Comparison of ENCODE assay signal across 12 cellular contexts in genomic region chr1:113768916-113769598, GRCh38. TPM values are rescaled to one million over a fixed set of nuclear protein-coding genes. Genes with fewer than 3 reads are reported as not detected.
A peak's percentile ranks its signal among the peaks of the same experiment; 100 is the strongest.
DNase-seq lines count a peak whose midpoint lies in the region; ATAC-seq and TF ChIP-seq lines count a peak whose summit lies in the region.
"Had no signal": no experiment of that assay in that cellular context is flagged by ENCODE, and none has a peak within 500 bp of the region (broad histone marks: within the 10 kb centered on the region; RNA-seq: fewer than 3 reads in every experiment).

No MANE protein-coding gene starts in this region.

- TF ChIP-seq CTCF in right atrium auricular region (IDR thresholded peaks at IDR 0.05), result no peak

- CTCF ChIA-PET in activated naive CD4-positive, alpha-beta T cell treated with anti-CD3 and anti-CD28 coated beads for 36 hours (lab: Charles Lee), result interaction anchor here (1.1 to 1.3 kb wide), 2 partner anchors 13 to 26 kb away, joined by 3 read pairs; no protein-coding TSS in a partner anchor

- ATAC-seq in effector memory CD8-positive, alpha-beta T cell (replicated peaks), result no peak
- no peak for ATAC-seq in stimulated activated memory B cell treated with anti-CD40 and anti-IgM and Interleukin-4, amounts not matched to agents 10 μg/mL and 1 μg/mL and 100 μg/mL, for 72 hours
- ATAC-seq in HG03571 (IDR thresholded peaks at IDR 0.05; ENCODE audit: unreplicated experiment), result no peak
- ATAC-seq: activated naive CD4-positive, alpha-beta T cell treated with anti-CD3 and anti-CD28 coated beads, Interleukin-2, amount 50 U/mL, for 72 hours had no signal

- no peak overlapping the region for H3K4me3 ChIP-seq in right atrium auricular region

- no peak overlapping the region for H3K27ac Mint-ChIP-seq in activated naive CD4-positive, alpha-beta T cell treated with anti-CD3 and anti-CD28 coated beads for 36 hours
- H3K27ac Mint-ChIP-seq in effector memory CD8-positive, alpha-beta T cell, result peak overlapping the region; percentile 5 to 64
- peak overlapping the region; percentile 40 for H3K27ac Mint-ChIP-seq in stimulated activated memory B cell treated with anti-CD40 and anti-IgM and Interleukin-4, amounts not matched to agents 10 μg/mL and 1 μg/mL and 100 μg/mL, for 72 hours

- H3K9me3 ChIP-seq in right atrium auricular region, result no peaks in the 10 kb centered on the region

- H3K27ac ChIP-seq in right atrium auricular region, result no peak overlapping the region
- H3K27ac ChIP-seq: HL-60 had no signal

- H3K9me3 Mint-ChIP-seq in activated naive CD4-positive, alpha-beta T cell treated with anti-CD3 and anti-CD28 coated beads for 36 hours, result no peaks in the 10 kb centered on the region
- no peaks in the 10 kb centered on the region for H3K9me3 Mint-ChIP-seq in effector memory CD8-positive, alpha-beta T cell
- no peaks in the 10 kb centered on the region for H3K9me3 Mint-ChIP-seq in stimulated activated memory B cell treated with anti-CD40 and anti-IgM and Interleukin-4, amounts not matched to agents 10 μg/mL and 1 μg/mL and 100 μg/mL, for 72 hours
- H3K9me3 Mint-ChIP-seq: activated naive CD4-positive, alpha-beta T cell treated with anti-CD3 and anti-CD28 coated beads, Interleukin-2, amount 50 U/mL, for 72 hours had no signal

- peak overlapping the region; percentile 3 for H3K4me3 Mint-ChIP-seq in activated naive CD4-positive, alpha-beta T cell treated with anti-CD3 and anti-CD28 coated beads for 36 hours
- H3K4me3 Mint-ChIP-seq in effector memory CD8-positive, alpha-beta T cell, result peak overlapping the region in 1 of 2 donors; percentile 16
- H3K4me3 Mint-ChIP-seq in stimulated activated memory B cell treated with anti-CD40 and anti-IgM and Interleukin-4, amounts not matched to agents 10 μg/mL and 1 μg/mL and 100 μg/mL, for 72 hours, result no peak overlapping the region

- H3K27me3 ChIP-seq in right atrium auricular region, result no peaks in the 10 kb centered on the region

- no peaks in the 10 kb centered on the region for H3K4me1 ChIP-seq in right atrium auricular region

- intact Hi-C loops in activated naive CD4-positive, alpha-beta T cell treated with anti-CD3 and anti-CD28 coated beads for 36 hours (cut with micrococcal nuclease), result no loop called here

- H3K36me3 ChIP-seq in right atrium auricular region, result peaks cover 24% of the 10 kb centered on the region

- H3K36me3 Mint-ChIP-seq in activated naive CD4-positive, alpha-beta T cell treated with anti-CD3 and anti-CD28 coated beads for 36 hours (ENCODE audit: low read depth), result peaks cover 16% of the 10 kb centered on the region
- peaks cover 45% of the 10 kb centered on the region for H3K36me3 Mint-ChIP-seq in effector memory CD8-positive, alpha-beta T cell (ENCODE audit: insufficient read depth)
- peaks cover 50% of the 10 kb centered on the region for H3K36me3 Mint-ChIP-seq in stimulated activated memory B cell treated with anti-CD40 and anti-IgM and Interleukin-4, amounts not matched to agents 10 μg/mL and 1 μg/mL and 100 μg/mL, for 72 hours

- H3K4me1 Mint-ChIP-seq in activated naive CD4-positive, alpha-beta T cell treated with anti-CD3 and anti-CD28 coated beads for 36 hours (ENCODE audit: low read depth), result peaks cover 32% of the 10 kb centered on the region
- peaks cover 12 to 18% of the 10 kb centered on the region in 2 donors for H3K4me1 Mint-ChIP-seq in effector memory CD8-positive, alpha-beta T cell (ENCODE audit: low read depth in 2 of 2)
- H3K4me1 Mint-ChIP-seq in stimulated activated memory B cell treated with anti-CD40 and anti-IgM and Interleukin-4, amounts not matched to agents 10 μg/mL and 1 μg/mL and 100 μg/mL, for 72 hours, result peaks cover 26% of the 10 kb centered on the region

- DNase-seq in activated naive CD4-positive, alpha-beta T cell treated with anti-CD3 and anti-CD28 coated beads for 36 hours, result no peak
- no peak for DNase-seq in activated naive CD4-positive, alpha-beta T cell treated with Interleukin-2 at 50 U/mL for 16 hours
- peak; percentile 88 for DNase-seq in NCI-H82 treated with DMSO at 0.1 percent for 48 hours (lab: John Stamatoyannopoulos, UW; ENCODE audit: unreplicated experiment)
- DNase-seq in effector memory CD8-positive, alpha-beta T cell, result no peak
- no peak for DNase-seq in activated CD4-positive, CD25-positive, alpha-beta regulatory T cell (lab: John Stamatoyannopoulos, UW)
- DNase-seq in right atrium auricular region (ENCODE audit: low spot score), result no peak
- DNase-seq: activated CD4-positive, alpha-beta T cell treated with anti-CD3 and anti-CD28 coated beads, Interleukin-2, amount 50 U/mL, for 4 hours; mesendoderm had no signal

- H3K27me3 Mint-ChIP-seq in activated naive CD4-positive, alpha-beta T cell treated with anti-CD3 and anti-CD28 coated beads for 36 hours (ENCODE audit: low read depth), result no peaks in the 10 kb centered on the region
- no peaks in the 10 kb centered on the region for H3K27me3 Mint-ChIP-seq in effector memory CD8-positive, alpha-beta T cell
- H3K27me3 Mint-ChIP-seq in stimulated activated memory B cell treated with anti-CD40 and anti-IgM and Interleukin-4, amounts not matched to agents 10 μg/mL and 1 μg/mL and 100 μg/mL, for 72 hours, result no peaks in the 10 kb centered on the region

RNA-seq across cellular contexts. Expression of gene PHTF1, which starts 9.8 kb away (rescaled TPM):
- total RNA-seq in activated naive CD4-positive, alpha-beta T cell treated with anti-CD3 and anti-CD28 coated beads for 36 hours, result 1 to 10 TPM; 5.4 to 6.3 TPM
- total RNA-seq in right atrium auricular region, result 10 to 100 TPM in 1 of 2 donors, 1 to 10 TPM in 1; 8.6 to 12.4 TPM

RNA-seq across cellular contexts. Expression of gene RSBN1, which starts 43.2 kb away (rescaled TPM):
- total RNA-seq in activated naive CD4-positive, alpha-beta T cell treated with anti-CD3 and anti-CD28 coated beads for 36 hours, result 10 to 100 TPM; 13.6 to 14.3 TPM
- total RNA-seq in right atrium auricular region, result 10 to 100 TPM in 1 of 2 donors, 1 to 10 TPM in 1; 9.6 to 13.9 TPM
